In the genomic region with DNA sequence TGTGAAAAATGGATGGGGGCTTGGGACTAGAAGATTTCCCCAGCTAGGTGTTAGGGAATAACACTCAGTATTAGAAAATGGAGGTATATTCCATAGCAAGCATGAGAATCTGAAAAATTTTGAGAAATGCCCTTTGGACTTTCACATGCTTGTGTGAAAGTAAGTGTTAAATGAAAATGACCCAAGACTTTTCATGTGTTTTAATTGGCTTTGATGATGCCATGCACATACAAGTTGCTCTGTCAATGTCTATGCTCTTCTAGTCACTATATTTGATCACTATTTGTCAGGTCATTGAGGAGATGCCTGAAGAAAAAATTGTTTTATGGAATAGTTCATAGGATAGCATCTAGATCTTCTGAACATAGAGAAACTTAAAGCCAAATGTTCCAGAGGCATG, we compare ENCODE assay signal across 29 cellular contexts.
"Had no signal": no experiment of that assay in that cellular context is flagged by ENCODE, and none has a peak within 500 bp of the region (broad histone marks: within the 10 kb centered on the region; RNA-seq: fewer than 3 reads in every experiment).

No MANE protein-coding gene starts in this region.

- H3K4me1 ChIP-seq: stomach, suprapubic skin, testis, thyroid gland, tibial artery, tibial nerve, transverse colon, upper lobe of left lung, upper lobe of right lung, uterus, vagina had no signal

- H3K9me3 ChIP-seq: stomach, suprapubic skin, testis, thoracic aorta, thyroid gland, tibial artery, tibial nerve, transverse colon, upper lobe of left lung, upper lobe of right lung, uterus, vagina had no signal

- FAIRE-seq: urothelium cell line had no signal

- DNase-seq: stimulated activated CD4-positive, alpha-beta T cell treated with anti-CD3 and anti-CD28 coated beads, Interleukin-2, amount 100 ng/mL, for 48 hours; stimulated activated CD4-positive, alpha-beta T cell treated with anti-CD3 and anti-CD28 coated beads, Interleukin-4, amount 100 ng/mL, for 1 hour; stimulated activated CD4-positive, alpha-beta T cell treated with anti-CD3 and anti-CD28 coated beads, Interleukin-4, amount 100 ng/mL, for 24 hours; stimulated activated CD4-positive, alpha-beta T cell treated with anti-CD3 and anti-CD28 coated beads, Interleukin-4, amount 100 ng/mL, for 4 hours; stimulated activated CD8-positive, alpha-beta memory T cell treated with anti-CD3 and anti-CD28 coated beads, Interleukin-4, amount 100 ng/mL, for 48 hours; stimulated activated naive B cell treated with anti-CD40 and anti-IgM and Interleukin-4, amounts not matched to agents 10 μg/mL and 1 μg/mL and 100 μg/mL, for 72 hours; stimulated activated naive CD4-positive, alpha-beta T cell; stimulated activated naive CD4-positive, alpha-beta T cell treated with Interleukin-2 at 50 U/mL for 16 hours; stimulated activated naive CD8-positive, alpha-beta T cell treated with anti-CD3 and anti-CD28 coated beads, Interleukin-15, amount 100 ng/mL, for 72 hours; stimulated activated naive CD8-positive, alpha-beta T cell treated with anti-CD3 and anti-CD28 coated beads, Interleukin-15, Interleukin-2, amounts not matched to agents 100 U/mL and 50 U/mL, for 24 hours; stomach; substantia nigra; testis; thyroid gland; tibial artery; transverse colon; trophoblast cell; upper lobe of left lung; upper lobe of right lung; uterus had no signal

- H3K4me3 ChIP-seq: stomach, suprapubic skin, testis, thoracic aorta, thyroid gland, tibial artery, tibial nerve, transverse colon, upper lobe of left lung, upper lobe of right lung, uterus, vagina had no signal

- ATAC-seq: stimulated activated effector memory CD8-positive, alpha-beta T cell treated with anti-CD3 and anti-CD28 coated beads, Interleukin-12 subunit alpha, Interleukin-12 subunit beta, amount 100 ng/mL, for 72 hours; stimulated activated memory B cell treated with anti-CD40 and anti-IgM and Interleukin-4, amounts not matched to agents 10 μg/mL and 1 μg/mL and 100 μg/mL, for 72 hours; stimulated activated naive B cell treated with anti-CD40 and anti-IgM and Interleukin-4, amounts not matched to agents 10 μg/mL and 1 μg/mL and 100 μg/mL, for 72 hours; stimulated activated naive CD8-positive, alpha-beta T cell treated with anti-CD3 and anti-CD28 coated beads, Interleukin-15, amount 100 ng/mL, for 72 hours; stimulated activated naive CD8-positive, alpha-beta T cell treated with anti-CD3 and anti-CD28 coated beads, Interleukin-15, Interleukin-2, amounts not matched to agents 100 U/mL and 50 U/mL, for 24 hours; upper lobe of right lung had no signal

- H3K36me3 Mint-ChIP-seq: stimulated activated effector memory CD8-positive, alpha-beta T cell treated with anti-CD3 and anti-CD28 coated beads, Interleukin-12 subunit alpha, Interleukin-12 subunit beta, amount 100 ng/mL, for 72 hours; stimulated activated memory B cell treated with anti-CD40 and anti-IgM and Interleukin-4, amounts not matched to agents 10 μg/mL and 1 μg/mL and 100 μg/mL, for 72 hours; stimulated activated naive B cell treated with anti-CD40 and anti-IgM and Interleukin-4, amounts not matched to agents 10 μg/mL and 1 μg/mL and 100 μg/mL, for 72 hours had no signal

- H3K27ac ChIP-seq: stomach, suprapubic skin, testis, thoracic aorta, thyroid gland, tibial artery, tibial nerve, transverse colon, upper lobe of left lung, upper lobe of right lung, uterus, vagina had no signal

- H3K4me3 Mint-ChIP-seq: stimulated activated effector memory CD8-positive, alpha-beta T cell treated with anti-CD3 and anti-CD28 coated beads, Interleukin-12 subunit alpha, Interleukin-12 subunit beta, amount 100 ng/mL, for 72 hours; stimulated activated memory B cell treated with anti-CD40 and anti-IgM and Interleukin-4, amounts not matched to agents 10 μg/mL and 1 μg/mL and 100 μg/mL, for 72 hours; stimulated activated naive B cell treated with anti-CD40 and anti-IgM and Interleukin-4, amounts not matched to agents 10 μg/mL and 1 μg/mL and 100 μg/mL, for 72 hours; stimulated activated naive CD8-positive, alpha-beta T cell treated with anti-CD3 and anti-CD28 coated beads, Interleukin-15, amount 100 ng/mL, for 72 hours; stimulated activated naive CD8-positive, alpha-beta T cell treated with anti-CD3 and anti-CD28 coated beads, Interleukin-15, Interleukin-2, amounts not matched to agents 100 ng/mL and 50 ng/mL, for 24 hours; type B pancreatic cell had no signal

- H3K4me1 Mint-ChIP-seq: stimulated activated effector memory CD8-positive, alpha-beta T cell treated with anti-CD3 and anti-CD28 coated beads, Interleukin-12 subunit alpha, Interleukin-12 subunit beta, amount 100 ng/mL, for 72 hours; stimulated activated memory B cell treated with anti-CD40 and anti-IgM and Interleukin-4, amounts not matched to agents 10 μg/mL and 1 μg/mL and 100 μg/mL, for 72 hours; stimulated activated naive B cell treated with anti-CD40 and anti-IgM and Interleukin-4, amounts not matched to agents 10 μg/mL and 1 μg/mL and 100 μg/mL, for 72 hours; stimulated activated naive CD8-positive, alpha-beta T cell treated with anti-CD3 and anti-CD28 coated beads, Interleukin-15, amount 100 ng/mL, for 72 hours had no signal

- H3K27ac Mint-ChIP-seq: stimulated activated effector memory CD8-positive, alpha-beta T cell treated with anti-CD3 and anti-CD28 coated beads, Interleukin-12 subunit alpha, Interleukin-12 subunit beta, amount 100 ng/mL, for 72 hours; stimulated activated memory B cell treated with anti-CD40 and anti-IgM and Interleukin-4, amounts not matched to agents 10 μg/mL and 1 μg/mL and 100 μg/mL, for 72 hours; stimulated activated naive B cell treated with anti-CD40 and anti-IgM and Interleukin-4, amounts not matched to agents 10 μg/mL and 1 μg/mL and 100 μg/mL, for 72 hours; stimulated activated naive CD8-positive, alpha-beta T cell treated with anti-CD3 and anti-CD28 coated beads, Interleukin-15, amount 100 ng/mL, for 72 hours; stimulated activated naive CD8-positive, alpha-beta T cell treated with anti-CD3 and anti-CD28 coated beads, Interleukin-15, Interleukin-2, amounts not matched to agents 100 ng/mL and 50 ng/mL, for 24 hours; type B pancreatic cell had no signal

- H3K36me3 ChIP-seq: stomach, suprapubic skin, thoracic aorta, thyroid gland, tibial artery, tibial nerve, transverse colon, upper lobe of left lung, upper lobe of right lung, uterus, vagina had no signal

- H3K27me3 Mint-ChIP-seq: stimulated activated memory B cell treated with anti-CD40 and anti-IgM and Interleukin-4, amounts not matched to agents 10 μg/mL and 1 μg/mL and 100 μg/mL, for 72 hours; stimulated activated naive B cell treated with anti-CD40 and anti-IgM and Interleukin-4, amounts not matched to agents 10 μg/mL and 1 μg/mL and 100 μg/mL, for 72 hours; stimulated activated naive CD8-positive, alpha-beta T cell treated with anti-CD3 and anti-CD28 coated beads, Interleukin-15, amount 100 ng/mL, for 72 hours; stimulated activated naive CD8-positive, alpha-beta T cell treated with anti-CD3 and anti-CD28 coated beads, Interleukin-15, Interleukin-2, amounts not matched to agents 100 ng/mL and 50 ng/mL, for 24 hours; type B pancreatic cell had no signal

- H3K27me3 ChIP-seq: stomach, suprapubic skin, testis, thyroid gland, tibial artery, transverse colon, upper lobe of left lung, upper lobe of right lung, uterus, vagina had no signal

- H3K9me3 Mint-ChIP-seq: stimulated activated effector memory CD8-positive, alpha-beta T cell treated with anti-CD3 and anti-CD28 coated beads, Interleukin-12 subunit alpha, Interleukin-12 subunit beta, amount 100 ng/mL, for 72 hours; stimulated activated memory B cell treated with anti-CD40 and anti-IgM and Interleukin-4, amounts not matched to agents 10 μg/mL and 1 μg/mL and 100 μg/mL, for 72 hours; stimulated activated naive B cell treated with anti-CD40 and anti-IgM and Interleukin-4, amounts not matched to agents 10 μg/mL and 1 μg/mL and 100 μg/mL, for 72 hours; stimulated activated naive CD8-positive, alpha-beta T cell treated with anti-CD3 and anti-CD28 coated beads, Interleukin-15, amount 100 ng/mL, for 72 hours; stimulated activated naive CD8-positive, alpha-beta T cell treated with anti-CD3 and anti-CD28 coated beads, Interleukin-15, Interleukin-2, amounts not matched to agents 100 ng/mL and 50 ng/mL, for 24 hours had no signal
